In genomic region chr2:95414015-95414594, GRCh38 we compare ENCODE assay signal across 8 cellular contexts. TPM values are rescaled to one million over a fixed set of nuclear protein-coding genes. Genes with fewer than 3 reads are reported as not detected.
A peak's percentile ranks its signal among the peaks of the same experiment; 100 is the strongest.
DNase-seq lines count a peak whose midpoint lies in the region; FAIRE-seq and TF ChIP-seq lines count a peak whose summit lies in the region.
"Not testable (repeated sequence)": the region's sequence is repeated elsewhere in the genome, so short reads cannot be mapped to it uniquely, and the experiment has no call there.

No MANE protein-coding gene starts in this region.

- H3K4me3 ChIP-seq in Peyer's patch; endothelial cell of umbilical vein (replicated peaks in 1 of 3; ENCODE audit: insufficient read depth in 1 of 3, low read depth in 1 of 3, low read length in 3 of 3): not testable (repeated sequence)

- H3K4me3 Mint-ChIP-seq in mesothelial cell of epicardium: not testable (repeated sequence)

- FAIRE-seq in endothelial cell of umbilical vein (lab: Jason Lieb, UNC): peak; percentile 85

- TF ChIP-seq CTCF in LNCAP (IDR thresholded peaks at IDR 0.05) (peak; percentile 74), Peyer's patch (IDR thresholded peaks at IDR 0.05) (peak; percentile 27 to 85 (median 80)), endothelial cell of umbilical vein (IDR thresholded peaks at IDR 0.05; ENCODE audit: extremely low read depth in 1 of 2, insufficient read depth in 1 of 2, low read depth in 1 of 2, low read length in 2 of 2) (peak; percentile 62 to 78), mesothelial cell of epicardium (IDR thresholded peaks at IDR 0.05; ENCODE audit: unreplicated experiment) (peak; percentile 81)

- H3K27me3 ChIP-seq in Peyer's patch; endothelial cell of umbilical vein (ENCODE audit: control insufficient read depth in 2 of 2, insufficient read depth in 2 of 2, low read length in 2 of 2): not testable (repeated sequence)

- not testable (repeated sequence) for H3K79me2 ChIP-seq in endothelial cell of umbilical vein (ENCODE audit: control insufficient read depth, insufficient read depth, low read length)

- H3K27ac ChIP-seq in Peyer's patch; endothelial cell of umbilical vein (ENCODE audit: insufficient read depth, low read depth, low read length): not testable (repeated sequence)

- DNase-seq in DMS53 (lab: John Stamatoyannopoulos, UW): peak; percentile 95
- peak; percentile 52 for DNase-seq in GOT3 (lab: John Stamatoyannopoulos, UW)
- peak; percentile 50 to 88 (median 86) for DNase-seq in Peyer's patch
- peak; percentile 59 for DNase-seq in activated T-cell treated with anti-CD3 and anti-CD28 coated beads for 4 hours
- DNase-seq in endothelial cell of umbilical vein (ENCODE audit: low read depth, low spot score): peak; percentile 40
- peak; percentile 56 to 80 for DNase-seq in mesothelial cell of epicardium (ENCODE audit: low spot score in 2 of 2, unreplicated experiment in 2 of 2)
- DNase-seq in stimulated activated CD8-positive, alpha-beta memory T cell treated with anti-CD3 and anti-CD28 coated beads, Interleukin-4, amount 100 ng/mL, for 24 hours (ENCODE audit: low read depth): peak; percentile 45

- not testable (repeated sequence) for H3K36me3 ChIP-seq in Peyer's patch; endothelial cell of umbilical vein (ENCODE audit: control insufficient read depth in 2 of 2, extremely low read depth in 1 of 2, insufficient read depth in 2 of 2, low read length in 2 of 2)

- not testable (repeated sequence) for H3K4me1 ChIP-seq in Peyer's patch; endothelial cell of umbilical vein (ENCODE audit: control insufficient read depth, extremely low read depth, insufficient read depth, low read length)

- not testable (repeated sequence) for H3K9ac ChIP-seq in endothelial cell of umbilical vein (replicated peaks; ENCODE audit: extremely low read depth, insufficient read depth, low read length)

- intact Hi-C loops in endothelial cell of umbilical vein (cut with micrococcal nuclease): not testable (repeated sequence)

- CTCF ChIA-PET in endothelial cell of umbilical vein (lab: Charles Lee): interaction anchor here (0.7 to 1.8 kb wide), 3 partner anchors 25 to 314 kb away, joined by 3 to 5 read pairs (median 5); no protein-coding TSS in a partner anchor

- not testable (repeated sequence) for H2AFZ ChIP-seq in endothelial cell of umbilical vein (ENCODE audit: low read depth, low read length)

- not testable (repeated sequence) for H3K9me3 Mint-ChIP-seq in mesothelial cell of epicardium

- not testable (repeated sequence) for BruUV-seq in endothelial cell of umbilical vein (replicated peaks; lab: Mats Ljungman, UMichigan)

- H3K36me3 Mint-ChIP-seq in mesothelial cell of epicardium: not testable (repeated sequence)

- not testable (repeated sequence) for H3K9me1 ChIP-seq in endothelial cell of umbilical vein (replicated peaks; ENCODE audit: control insufficient read depth, extremely low read depth, insufficient read depth, low read length)

- dilution Hi-C loops in endothelial cell of umbilical vein (cut with MboI; ENCODE audit: extremely low pct_ligation_motif_present, low sequenced_read_pairs): not testable (repeated sequence)

- H3K27me3 Mint-ChIP-seq in mesothelial cell of epicardium (ENCODE audit: low read depth): not testable (repeated sequence)

- not testable (repeated sequence) for H3K27ac Mint-ChIP-seq in mesothelial cell of epicardium

- not testable (repeated sequence) for H3K4me2 ChIP-seq in endothelial cell of umbilical vein (ENCODE audit: insufficient read depth, low read length)

- not testable (repeated sequence) for TF ChIP-seq POLR2A in Peyer's patch (IDR thresholded peaks at IDR 0.05); endothelial cell of umbilical vein (IDR thresholded peaks at IDR 0.05; ENCODE audit: low read depth, low read length)

- H4K20me1 ChIP-seq in endothelial cell of umbilical vein (replicated peaks; ENCODE audit: control insufficient read depth, extremely low read depth, insufficient read depth, low read length): not testable (repeated sequence)

- POLR2A ChIA-PET in endothelial cell of umbilical vein (lab: Charles Lee): not testable (repeated sequence)

- H3K9me3 ChIP-seq in Peyer's patch; endothelial cell of umbilical vein (replicated peaks; ENCODE audit: control insufficient read depth, insufficient read depth, low read length): not testable (repeated sequence)

- not testable (repeated sequence) for H3K4me1 Mint-ChIP-seq in mesothelial cell of epicardium

RNA-seq across cellular contexts. Expression of gene FAHD2A, which starts 11.6 kb away (rescaled TPM):
- total RNA-seq in Peyer's patch (100 to 1,000 TPM in 2 of 4 donors, 10 to 100 TPM in 2; 10.7 to 112 (median 87.1) TPM), endothelial cell of umbilical vein (27.5 and 33.1 TPM in 2 replicates), mesothelial cell of epicardium (43.3 to 45.2 TPM (median 43.5 TPM) in 3 replicates)
- polyA plus RNA-seq in endothelial cell of umbilical vein: 32.9 and 37.0 TPM in 2 replicates
- polyA plus RNA-seq in endothelial cell of umbilical vein (2011; cell fraction: cytosol; rRNA removed): 35.5 and 38.1 TPM in 2 replicates
- polyA plus RNA-seq in endothelial cell of umbilical vein (2011; cell fraction: nucleus; rRNA removed): 56.4 and 60.8 TPM in 2 replicates
- 25.4 and 33.4 TPM in 2 replicates for polyA plus RNA-seq in endothelial cell of umbilical vein (2012)
- 37.1 and 40.1 TPM in 2 replicates for polyA minus RNA-seq in endothelial cell of umbilical vein
- polyA minus RNA-seq in endothelial cell of umbilical vein (2011; cell fraction: cytosol; rRNA and poly(A)+ RNA removed): 21.8 TPM
- polyA minus RNA-seq in endothelial cell of umbilical vein (2011; cell fraction: nucleus; rRNA and poly(A)+ RNA removed): 15.1 and 20.7 TPM in 2 replicates

Comparison
In these comparisons a context has a peak if more than half of its experiments do, and no peak if none do; other contexts are left out.
1. DNase-seq: peak in every context shown above with its lines; median percentile 95 in DMS53; 86 in Peyer's patch; 68 in mesothelial cell of epicardium; 59 in activated T-cell treated with anti-CD3 and anti-CD28 coated beads for 4 hours; 52 in GOT3; 45 in stimulated activated CD8-positive, alpha-beta memory T cell treated with anti-CD3 and anti-CD28 coated beads, Interleukin-4, amount 100 ng/mL, for 24 hours; 40 in endothelial cell of umbilical vein.